ENCODE assay signal across 8 cellular contexts in genomic region chr11:67805256-67806126, GRCh38.
DNase-seq lines count a peak whose midpoint lies in the region; ATAC-seq, FAIRE-seq and TF ChIP-seq lines count a peak whose summit lies in the region.
"Not testable (repeated sequence)": the region's sequence is repeated elsewhere in the genome, so short reads cannot be mapped to it uniquely, and the experiment has no call there.

No MANE protein-coding gene starts in this region.

- not testable (repeated sequence) for H3K36me3 Mint-ChIP-seq in T-cell

- CTCF ChIA-PET in T-cell (lab: Charles Lee), result not testable (repeated sequence)

- peak; percentile 91 for DNase-seq in GM06990 (ENCODE audit: extremely low read depth, insufficient read length)
- DNase-seq in NCI-H146 treated with DMSO at 0.1 percent for 48 hours (lab: John Stamatoyannopoulos, UW; ENCODE audit: unreplicated experiment), result peak; percentile 21
- DNase-seq in T-cell, result peak; percentile 88 to 98 (median 94)
- DNase-seq in adrenal gland, result peak; percentile 99 to 100 (median 99)
- DNase-seq in cardiac muscle cell (ENCODE audit: low read depth in 1 of 2, low spot score in 1 of 2), result peak; percentile 96 to 99
- DNase-seq in pancreas, result peak; percentile 98 to 100 (median 100)

- H3K4me3 ChIP-seq in GM06990 (replicated peaks; ENCODE audit: low read depth, low read length) (peak overlapping the region; percentile 83), adrenal gland (peak overlapping the region in 3 of 4 donors; percentile 33 to 89 (median 42)), cardiac muscle cell (peak overlapping the region; percentile 56), pancreas (peak overlapping the region; percentile 59 to 77 (median 68)), thymus (ENCODE audit: low read length) (peak overlapping the region; percentile 63)

- peak overlapping the region; percentile 30 to 94 (median 74) for H3K27ac ChIP-seq in adrenal gland
- peak overlapping the region; percentile 89 for H3K27ac ChIP-seq in cardiac muscle cell
- peak overlapping the region; percentile 53 to 82 (median 60) for H3K27ac ChIP-seq in pancreas
- H3K27ac ChIP-seq in thymus (ENCODE audit: low read depth), result peak overlapping the region; percentile 88

- TF ChIP-seq POLR2A in adrenal gland (IDR thresholded peaks at IDR 0.05), result peak in 1 of 2 donors; percentile 20

- WGBS in adrenal gland, 4 donors, result 1 to 2% (median 1%) methylated on average over 16 to 63 of the region's 66 CpGs
- 1% methylated on average over 49 to 66 of the region's 66 CpGs for WGBS in pancreas, 2 donors
- under 1% methylated on average over 66 of the region's 66 CpGs for WGBS in thymus

- not testable (repeated sequence) for TF ChIP-seq CTCF in GM06990 (IDR thresholded peaks at IDR 0.05; ENCODE audit: insufficient read depth, low read length, poor library complexity, severe bottlenecking); adrenal gland (IDR thresholded peaks at IDR 0.05); cardiac muscle cell (IDR thresholded peaks at IDR 0.05; ENCODE audit: low read depth, low read length); pancreas (IDR thresholded peaks at IDR 0.05)

- peak; percentile 90 for ATAC-seq in HG02763 (IDR thresholded peaks at IDR 0.05; ENCODE audit: unreplicated experiment)
- ATAC-seq in T-cell (replicated peaks in 1 of 4), result peak; percentile 95 to 100 (median 98)
- ATAC-seq in pancreas, result peak; percentile 99 to 100 (median 100)

- H3K9me3 Mint-ChIP-seq in T-cell, result not testable (repeated sequence)

- not testable (repeated sequence) for H3K36me3 ChIP-seq in GM06990 (ENCODE audit: control insufficient read depth, insufficient read depth, low read length); adrenal gland (replicated peaks in 1 of 2); cardiac muscle cell; pancreas; thymus (ENCODE audit: control insufficient read depth, insufficient read depth)

- H3K27me3 ChIP-seq in GM06990 (replicated peaks; ENCODE audit: control insufficient read depth, insufficient read depth, low read length); adrenal gland; cardiac muscle cell; pancreas; thymus (ENCODE audit: control insufficient read depth, insufficient read depth): not testable (repeated sequence)

- H3K27ac Mint-ChIP-seq in T-cell, result peak overlapping the region; percentile 93 to 98

- FAIRE-seq in pancreas (lab: Jason Lieb, UNC), result peak; percentile 63

- intact Hi-C loops in adrenal gland (cut with DNase I), result loop anchor here in 1 of 2 donors (10.0 kb wide), 1 partner anchor 171 kb away; the partner anchor contains the start of gene TBX10
- intact Hi-C loops in pancreas (cut with DNase I), result not testable (repeated sequence)

- POLR2A ChIA-PET in T-cell (lab: Charles Lee), result not testable (repeated sequence)

- not testable (repeated sequence) for H3K27me3 Mint-ChIP-seq in T-cell

- peaks cover 12 to 20% (median 14%) of the 10 kb centered on the region in 3 donors for H3K4me1 Mint-ChIP-seq in T-cell

- peak overlapping the region; percentile 87 to 88 (median 87) for H3K4me3 Mint-ChIP-seq in T-cell

- H3K4me1 ChIP-seq in adrenal gland (replicated peaks in 1 of 2); cardiac muscle cell (ENCODE audit: low read depth); pancreas; thymus (ENCODE audit: control insufficient read depth, insufficient read depth, low read length): not testable (repeated sequence)

- not testable (repeated sequence) for H3K9me3 ChIP-seq in adrenal gland (replicated peaks in 1 of 3); cardiac muscle cell (ENCODE audit: low read depth); pancreas; thymus (ENCODE audit: control insufficient read depth)

Comparison
In these comparisons a context has a peak if more than half of its experiments do, and no peak if none do; other contexts are left out.
1. Peak in every context shown above with its lines: DNase-seq, ATAC-seq, H3K4me3 ChIP-seq and H3K27ac ChIP-seq.
2. DNase-seq: peak in every context shown above with its lines; median percentile 100 in pancreas; 99 in adrenal gland; 98 in cardiac muscle cell; 94 in T-cell; 91 in GM06990; 21 in NCI-H146 treated with DMSO at 0.1 percent for 48 hours.